Comparison of ENCODE assay signal across 8 cellular contexts in genomic region chr22:39994566-39995345, GRCh38. TPM values are rescaled to one million over a fixed set of nuclear protein-coding genes. Genes with fewer than 3 reads are reported as not detected.
DNase-seq lines count a peak whose midpoint lies in the region; ATAC-seq and TF ChIP-seq lines count a peak whose summit lies in the region.

FAM83F (plus strand) TSS chr22:39994954; CDS start chr22:39995043, 89 bp downstream.

- peak; percentile 27 for ATAC-seq in central memory CD8-positive, alpha-beta T cell (replicated peaks; ENCODE audit: extremely low read depth, poor library complexity, severe bottlenecking)
- ATAC-seq in HG02885 (IDR thresholded peaks at IDR 0.05; ENCODE audit: poor library complexity, unreplicated experiment) (no peak), HG03196 (IDR thresholded peaks at IDR 0.05; ENCODE audit: unreplicated experiment) (no peak)

- peaks cover 66% of the 10 kb centered on the region for H3K4me1 ChIP-seq in Caco-2
- peaks cover 70% of the 10 kb centered on the region for H3K4me1 ChIP-seq in mucosa of stomach (ENCODE audit: control insufficient read depth, insufficient read depth, low read length)

- H3K27ac Mint-ChIP-seq in Caco-2 (ENCODE audit: unreplicated experiment), result peak within 1 kb of the TSS; percentile 74
- no peak within 1 kb of the TSS for H3K27ac Mint-ChIP-seq in central memory CD8-positive, alpha-beta T cell (ENCODE audit: low read depth)

- DNase-seq in Caco-2, result peak; percentile 76 to 91
- DNase-seq in RWPE1 (ENCODE audit: low spot score), result peak; percentile 80
- no peak for DNase-seq in central memory CD8-positive, alpha-beta T cell (ENCODE audit: low spot score in 2 of 2)
- no peak for DNase-seq in GM19238 (ENCODE audit: insufficient read length, low spot score)
- DNase-seq in HK-2 (ENCODE audit: unreplicated experiment), result no peak

- peak within 1 kb of the TSS; percentile 70 for H3K4me3 Mint-ChIP-seq in Caco-2 (ENCODE audit: unreplicated experiment)
- H3K4me3 Mint-ChIP-seq in central memory CD8-positive, alpha-beta T cell, result peak within 1 kb of the TSS; percentile 49

- peaks cover 49% of the 10 kb centered on the region for H3K4me1 Mint-ChIP-seq in Caco-2 (ENCODE audit: low read depth, unreplicated experiment)
- H3K4me1 Mint-ChIP-seq in central memory CD8-positive, alpha-beta T cell, result peaks cover 7% of the 10 kb centered on the region

- intact Hi-C loops in Caco-2 (cut with micrococcal nuclease; ENCODE audit: unreplicated experiment), result loop anchor here (1.0 to 5.0 kb wide), 3 partner anchors 20 to 522 kb away; no protein-coding TSS in a partner anchor

- H3K27me3 ChIP-seq in Caco-2 (replicated peaks; ENCODE audit: control insufficient read depth, insufficient read depth, low read length) (no peaks in the 10 kb centered on the region), mucosa of stomach (ENCODE audit: control insufficient read depth, insufficient read depth, low read length) (peaks cover 5% of the 10 kb centered on the region)

- POLR2A ChIA-PET in Caco-2 (lab: Charles Lee), result interaction anchor here (0.6 to 2.2 kb wide), 2 partner anchors 49 to 1458 kb away, joined by 6 to 10 read pairs; no protein-coding TSS in a partner anchor
- POLR2A ChIA-PET in RWPE1 (lab: Yijun Ruan, JAX; ENCODE audit: low non-redundant PET), result no interaction called here

- H3K9me3 Mint-ChIP-seq in Caco-2 (ENCODE audit: unreplicated experiment), result no peaks in the 10 kb centered on the region
- no peaks in the 10 kb centered on the region for H3K9me3 Mint-ChIP-seq in central memory CD8-positive, alpha-beta T cell

- peak within 1 kb of the TSS; percentile 16; the same call in 1 of the 2 replicates for H3K27ac ChIP-seq in RWPE1

- H3K9me3 ChIP-seq in Caco-2 (no peaks in the 10 kb centered on the region), mucosa of stomach (ENCODE audit: control insufficient read depth, low read length) (no peaks in the 10 kb centered on the region)

- TF ChIP-seq CTCF in Caco-2 (IDR thresholded peaks at IDR 0.05; ENCODE audit: insufficient read depth in 1 of 2, low read depth in 1 of 2, low read length in 1 of 2, severe bottlenecking in 1 of 2, unreplicated experiment in 1 of 2), result no peak
- no peak for TF ChIP-seq CTCF in RWPE1 (conservative IDR thresholded peaks at IDR 0.05; ENCODE audit: low read depth)

- BruUV-seq in Caco-2 (replicated peaks; lab: Mats Ljungman, UMichigan), result no TSS peak

- H3K4me3 ChIP-seq in Caco-2 (ENCODE audit: low read depth, low read length) (peak within 1 kb of the TSS; percentile 58), mucosa of stomach (ENCODE audit: low read length) (peak within 1 kb of the TSS; percentile 65)

- H3K36me3 ChIP-seq in Caco-2 (ENCODE audit: control insufficient read depth, insufficient read depth, low read length) (no peaks in the 10 kb centered on the region; the same call in 1 of the 2 replicates), mucosa of stomach (ENCODE audit: control insufficient read depth, insufficient read depth, low read length) (no peaks in the 10 kb centered on the region)

- H3K36me3 Mint-ChIP-seq in Caco-2 (ENCODE audit: insufficient read depth, unreplicated experiment), result peaks cover 7% of the 10 kb centered on the region
- peaks cover 4% of the 10 kb centered on the region for H3K36me3 Mint-ChIP-seq in central memory CD8-positive, alpha-beta T cell (ENCODE audit: insufficient read depth)

- CTCF ChIA-PET in Caco-2 (lab: Charles Lee), result interaction anchor here (0.8 to 1.7 kb wide), 3 partner anchors 20 to 41 kb away, joined by 3 to 10 read pairs (median 5); no protein-coding TSS in a partner anchor
- CTCF ChIA-PET in RWPE1 (lab: Yijun Ruan, JAX), result no interaction called here

- H3K9ac ChIP-seq in mucosa of stomach (ENCODE audit: low read length), result peak within 1 kb of the TSS; percentile 80

- no peaks in the 10 kb centered on the region for H3K27me3 Mint-ChIP-seq in Caco-2 (ENCODE audit: insufficient read depth, unreplicated experiment)
- H3K27me3 Mint-ChIP-seq in central memory CD8-positive, alpha-beta T cell, result peaks cover 67% of the 10 kb centered on the region

RNA-seq across cellular contexts. Expression of gene FAM83F, which starts in this region (rescaled TPM):
- total RNA-seq in Caco-2 (2022), result 17.1 and 20.0 TPM in 2 replicates

Comparison
In these comparisons a context has a peak if more than half of its experiments do, and no peak if none do; other contexts are left out.
1. DNase-seq: peak in Caco-2 (2 of 2) and RWPE1 (single experiment); none in central memory CD8-positive, alpha-beta T cell (0 of 2), GM19238 (single experiment) and HK-2 (single experiment).